ENCODE assay signal across 1 cellular context in the genomic region with DNA sequence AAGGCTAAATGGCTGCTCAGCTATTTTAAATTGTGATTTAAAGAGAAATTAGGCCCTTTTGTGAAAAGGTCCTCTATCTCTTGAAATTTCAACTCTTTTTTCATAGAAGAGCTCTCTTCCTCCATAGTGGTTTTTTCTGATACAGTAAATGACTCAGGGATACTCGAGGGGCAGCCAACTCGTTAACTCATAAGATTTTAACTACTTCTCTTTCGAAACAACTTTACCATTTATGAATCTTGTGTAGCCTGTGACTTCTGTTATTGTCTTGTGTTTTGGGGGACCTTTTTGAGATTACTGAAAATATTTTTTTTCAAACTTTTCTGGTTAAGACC.
TF ChIP-seq lines count a peak whose summit lies in the region.

No MANE protein-coding gene starts in this region.

TF ChIP-seq in GM23338, 12 proteins besides CTCF, POLR2A, EP300 and RAD21 (continued from another document):
- TF ChIP-seq, protein P1, sequence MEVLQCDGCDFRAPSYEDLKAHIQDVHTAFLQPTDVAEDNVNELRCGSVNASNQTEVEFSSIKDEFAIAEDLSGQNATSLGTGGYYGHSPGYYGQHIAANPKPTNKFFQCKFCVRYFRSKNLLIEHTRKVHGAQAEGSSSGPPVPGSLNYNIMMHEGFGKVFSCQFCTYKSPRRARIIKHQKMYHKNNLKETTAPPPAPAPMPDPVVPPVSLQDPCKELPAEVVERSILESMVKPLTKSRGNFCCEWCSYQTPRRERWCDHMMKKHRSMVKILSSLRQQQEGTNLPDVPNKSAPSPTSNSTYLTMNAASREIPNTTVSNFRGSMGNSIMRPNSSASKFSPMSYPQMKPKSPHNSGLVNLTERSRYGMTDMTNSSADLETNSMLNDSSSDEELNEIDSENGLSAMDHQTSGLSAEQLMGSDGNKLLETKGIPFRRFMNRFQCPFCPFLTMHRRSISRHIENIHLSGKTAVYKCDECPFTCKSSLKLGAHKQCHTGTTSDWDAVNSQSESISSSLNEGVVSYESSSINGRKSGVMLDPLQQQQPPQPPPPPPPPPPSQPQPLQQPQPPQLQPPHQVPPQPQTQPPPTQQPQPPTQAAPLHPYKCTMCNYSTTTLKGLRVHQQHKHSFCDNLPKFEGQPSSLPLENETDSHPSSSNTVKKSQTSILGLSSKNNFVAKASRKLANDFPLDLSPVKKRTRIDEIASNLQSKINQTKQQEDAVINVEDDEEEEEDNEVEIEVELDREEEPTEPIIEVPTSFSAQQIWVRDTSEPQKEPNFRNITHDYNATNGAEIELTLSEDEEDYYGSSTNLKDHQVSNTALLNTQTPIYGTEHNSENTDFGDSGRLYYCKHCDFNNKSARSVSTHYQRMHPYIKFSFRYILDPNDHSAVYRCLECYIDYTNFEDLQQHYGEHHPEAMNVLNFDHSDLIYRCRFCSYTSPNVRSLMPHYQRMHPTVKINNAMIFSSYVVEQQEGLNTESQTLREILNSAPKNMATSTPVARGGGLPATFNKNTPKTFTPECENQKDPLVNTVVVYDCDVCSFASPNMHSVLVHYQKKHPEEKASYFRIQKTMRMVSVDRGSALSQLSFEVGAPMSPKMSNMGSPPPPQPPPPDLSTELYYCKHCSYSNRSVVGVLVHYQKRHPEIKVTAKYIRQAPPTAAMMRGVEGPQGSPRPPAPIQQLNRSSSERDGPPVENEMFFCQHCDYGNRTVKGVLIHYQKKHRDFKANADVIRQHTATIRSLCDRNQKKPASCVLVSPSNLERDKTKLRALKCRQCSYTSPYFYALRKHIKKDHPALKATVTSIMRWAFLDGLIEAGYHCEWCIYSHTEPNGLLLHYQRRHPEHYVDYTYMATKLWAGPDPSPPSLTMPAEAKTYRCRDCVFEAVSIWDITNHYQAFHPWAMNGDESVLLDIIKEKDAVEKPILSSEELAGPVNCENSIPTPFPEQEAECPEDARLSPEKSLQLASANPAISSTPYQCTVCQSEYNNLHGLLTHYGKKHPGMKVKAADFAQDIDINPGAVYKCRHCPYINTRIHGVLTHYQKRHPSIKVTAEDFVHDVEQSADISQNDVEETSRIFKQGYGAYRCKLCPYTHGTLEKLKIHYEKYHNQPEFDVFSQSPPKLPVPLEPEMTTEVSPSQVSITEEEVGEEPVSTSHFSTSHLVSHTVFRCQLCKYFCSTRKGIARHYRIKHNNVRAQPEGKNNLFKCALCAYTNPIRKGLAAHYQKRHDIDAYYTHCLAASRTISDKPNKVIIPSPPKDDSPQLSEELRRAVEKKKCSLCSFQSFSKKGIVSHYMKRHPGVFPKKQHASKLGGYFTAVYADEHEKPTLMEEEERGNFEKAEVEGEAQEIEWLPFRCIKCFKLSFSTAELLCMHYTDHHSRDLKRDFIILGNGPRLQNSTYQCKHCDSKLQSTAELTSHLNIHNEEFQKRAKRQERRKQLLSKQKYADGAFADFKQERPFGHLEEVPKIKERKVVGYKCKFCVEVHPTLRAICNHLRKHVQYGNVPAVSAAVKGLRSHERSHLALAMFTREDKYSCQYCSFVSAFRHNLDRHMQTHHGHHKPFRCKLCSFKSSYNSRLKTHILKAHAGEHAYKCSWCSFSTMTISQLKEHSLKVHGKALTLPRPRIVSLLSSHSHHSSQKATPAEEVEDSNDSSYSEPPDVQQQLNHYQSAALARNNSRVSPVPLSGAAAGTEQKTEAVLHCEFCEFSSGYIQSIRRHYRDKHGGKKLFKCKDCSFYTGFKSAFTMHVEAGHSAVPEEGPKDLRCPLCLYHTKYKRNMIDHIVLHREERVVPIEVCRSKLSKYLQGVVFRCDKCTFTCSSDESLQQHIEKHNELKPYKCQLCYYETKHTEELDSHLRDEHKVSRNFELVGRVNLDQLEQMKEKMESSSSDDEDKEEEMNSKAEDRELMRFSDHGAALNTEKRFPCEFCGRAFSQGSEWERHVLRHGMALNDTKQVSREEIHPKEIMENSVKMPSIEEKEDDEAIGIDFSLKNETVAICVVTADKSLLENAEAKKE (CRISPR knock-in tag; IDR thresholded peaks at IDR 0.05): no peak
- no peak for TF ChIP-seq EZH2 (IDR thresholded peaks at IDR 0.05; ENCODE audit: low read depth, unreplicated experiment)
- TF ChIP-seq STAT1 (IDR thresholded peaks at IDR 0.05; ENCODE audit: unreplicated experiment): no peak
- TF ChIP-seq, protein P2, sequence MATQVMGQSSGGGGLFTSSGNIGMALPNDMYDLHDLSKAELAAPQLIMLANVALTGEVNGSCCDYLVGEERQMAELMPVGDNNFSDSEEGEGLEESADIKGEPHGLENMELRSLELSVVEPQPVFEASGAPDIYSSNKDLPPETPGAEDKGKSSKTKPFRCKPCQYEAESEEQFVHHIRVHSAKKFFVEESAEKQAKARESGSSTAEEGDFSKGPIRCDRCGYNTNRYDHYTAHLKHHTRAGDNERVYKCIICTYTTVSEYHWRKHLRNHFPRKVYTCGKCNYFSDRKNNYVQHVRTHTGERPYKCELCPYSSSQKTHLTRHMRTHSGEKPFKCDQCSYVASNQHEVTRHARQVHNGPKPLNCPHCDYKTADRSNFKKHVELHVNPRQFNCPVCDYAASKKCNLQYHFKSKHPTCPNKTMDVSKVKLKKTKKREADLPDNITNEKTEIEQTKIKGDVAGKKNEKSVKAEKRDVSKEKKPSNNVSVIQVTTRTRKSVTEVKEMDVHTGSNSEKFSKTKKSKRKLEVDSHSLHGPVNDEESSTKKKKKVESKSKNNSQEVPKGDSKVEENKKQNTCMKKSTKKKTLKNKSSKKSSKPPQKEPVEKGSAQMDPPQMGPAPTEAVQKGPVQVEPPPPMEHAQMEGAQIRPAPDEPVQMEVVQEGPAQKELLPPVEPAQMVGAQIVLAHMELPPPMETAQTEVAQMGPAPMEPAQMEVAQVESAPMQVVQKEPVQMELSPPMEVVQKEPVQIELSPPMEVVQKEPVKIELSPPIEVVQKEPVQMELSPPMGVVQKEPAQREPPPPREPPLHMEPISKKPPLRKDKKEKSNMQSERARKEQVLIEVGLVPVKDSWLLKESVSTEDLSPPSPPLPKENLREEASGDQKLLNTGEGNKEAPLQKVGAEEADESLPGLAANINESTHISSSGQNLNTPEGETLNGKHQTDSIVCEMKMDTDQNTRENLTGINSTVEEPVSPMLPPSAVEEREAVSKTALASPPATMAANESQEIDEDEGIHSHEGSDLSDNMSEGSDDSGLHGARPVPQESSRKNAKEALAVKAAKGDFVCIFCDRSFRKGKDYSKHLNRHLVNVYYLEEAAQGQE (IDR thresholded peaks at IDR 0.05; ENCODE audit: unreplicated experiment): no peak
- no peak for TF ChIP-seq POLR2AphosphoS5 (IDR thresholded peaks at IDR 0.05; ENCODE audit: low read depth)
- no peak for TF ChIP-seq JUNB (IDR thresholded peaks at IDR 0.05; ENCODE audit: unreplicated experiment)
- no peak for TF ChIP-seq ZNF331 (CRISPR knock-in tag; IDR thresholded peaks at IDR 0.05; ENCODE audit: low read depth)
- TF ChIP-seq NANOG (IDR thresholded peaks at IDR 0.05; ENCODE audit: borderline replicate concordance): no peak
- TF ChIP-seq, protein P3, sequence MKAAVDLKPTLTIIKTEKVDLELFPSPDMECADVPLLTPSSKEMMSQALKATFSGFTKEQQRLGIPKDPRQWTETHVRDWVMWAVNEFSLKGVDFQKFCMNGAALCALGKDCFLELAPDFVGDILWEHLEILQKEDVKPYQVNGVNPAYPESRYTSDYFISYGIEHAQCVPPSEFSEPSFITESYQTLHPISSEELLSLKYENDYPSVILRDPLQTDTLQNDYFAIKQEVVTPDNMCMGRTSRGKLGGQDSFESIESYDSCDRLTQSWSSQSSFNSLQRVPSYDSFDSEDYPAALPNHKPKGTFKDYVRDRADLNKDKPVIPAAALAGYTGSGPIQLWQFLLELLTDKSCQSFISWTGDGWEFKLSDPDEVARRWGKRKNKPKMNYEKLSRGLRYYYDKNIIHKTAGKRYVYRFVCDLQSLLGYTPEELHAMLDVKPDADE (IDR thresholded peaks at IDR 0.05): no peak
TF ChIP-seq in GM23338: peak in this region for 0.
